Comparison of ENCODE assay signal across 25 cellular contexts in the genomic region with DNA sequence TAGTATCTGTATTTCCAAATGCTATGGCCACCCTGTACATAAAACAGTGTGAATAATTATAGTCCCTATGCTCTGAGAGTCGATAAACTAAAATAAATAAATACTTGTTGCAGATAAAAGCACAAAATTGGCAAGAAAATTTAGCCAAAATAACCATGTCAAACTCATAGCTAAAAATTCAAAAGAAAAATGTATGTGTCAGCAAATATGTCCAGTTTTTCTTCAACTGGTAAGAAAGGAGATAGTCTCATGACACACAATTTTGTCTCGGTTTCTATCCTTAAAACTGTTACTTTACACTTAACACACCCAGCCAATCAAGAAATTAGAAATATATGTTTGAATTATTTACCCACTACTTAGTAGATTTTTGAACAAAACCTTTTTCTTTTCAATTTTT.
DNase-seq lines count a peak whose midpoint lies in the region; ATAC-seq, FAIRE-seq and TF ChIP-seq lines count a peak whose summit lies in the region.
"Had no signal": no experiment of that assay in that cellular context is flagged by ENCODE, and none has a peak within 500 bp of the region (broad histone marks: within the 10 kb centered on the region; RNA-seq: fewer than 3 reads in every experiment).

No MANE protein-coding gene starts in this region.

- TF ChIP-seq RAD21 in HepG2 (CRISPR knock-in tag; IDR thresholded peaks at IDR 0.05) = no peak
- no peak for TF ChIP-seq RAD21 in K562 (CRISPR knock-in tag; conservative IDR thresholded peaks at IDR 0.05 in 1 of 2, IDR thresholded peaks at IDR 0.05 in 1 of 2)

- H3K9me3 ChIP-seq in HepG2 (ENCODE audit: low read length) (no peaks in the 10 kb centered on the region), right lobe of liver (no peaks in the 10 kb centered on the region), K562 (replicated peaks; ENCODE audit: control insufficient read depth, insufficient read depth, low read depth, low read length) (no peaks in the 10 kb centered on the region), smooth muscle cell (replicated peaks; ENCODE audit: low read depth) (no peaks in the 10 kb centered on the region)
- H3K9me3 ChIP-seq: BE2C, BLaER1 had no signal

- H3K79me2 ChIP-seq in HepG2 (ENCODE audit: insufficient read depth, low read length) (no peaks in the 10 kb centered on the region), K562 (ENCODE audit: control insufficient read depth, insufficient read depth, low read length) (no peaks in the 10 kb centered on the region), smooth muscle cell (ENCODE audit: low read depth) (no peaks in the 10 kb centered on the region)

- TF ChIP-seq POLR2A in HepG2 (IDR thresholded peaks at IDR 0.05; ENCODE audit: insufficient read depth in 1 of 2, low read depth in 2 of 2, low read length in 2 of 2) (no peak), right lobe of liver (IDR thresholded peaks at IDR 0.05) (no peak), K562 (conservative IDR thresholded peaks at IDR 0.05) (no peak)

- WGBS in HepG2 (ENCODE audit: low lambda C conversion rate) = 3% methylated on average over 2 of the region's 2 CpGs
- WGBS in right lobe of liver (ENCODE audit: insufficient coverage, low coverage, low lambda C conversion rate, missing lambda C conversion rate) = 37% methylated on average over 2 of the region's 2 CpGs
- WGBS in K562 (ENCODE audit: insufficient coverage, low coverage, missing lambda C conversion rate) = 0% methylated on average over 2 of the region's 2 CpGs
- WGBS in smooth muscle cell (ENCODE audit: low lambda C conversion rate) = 97% methylated on average over 2 of the region's 2 CpGs

- POLR2A ChIA-PET in HepG2 (lab: Yijun Ruan, JAX) (no interaction called here), K562 (lab: Yijun Ruan, JAX) (no interaction called here)

- H3K27ac ChIP-seq in HepG2 (ENCODE audit: extremely low read length, insufficient read depth, low read length) = no peak overlapping the region
- H3K27ac ChIP-seq in right lobe of liver = no peak overlapping the region
- no peak overlapping the region for H3K27ac ChIP-seq in K562 (ENCODE audit: extremely low read depth, low read depth, low read length)
- H3K27ac ChIP-seq in smooth muscle cell (ENCODE audit: low read depth) = peak overlapping the region; percentile 69
- H3K27ac ChIP-seq: 22Rv1, BLaER1 had no signal

- peaks cover 5% of the 10 kb centered on the region for H3F3A ChIP-seq in smooth muscle cell (ENCODE audit: low read depth)

- H3K9ac ChIP-seq in HepG2 (ENCODE audit: insufficient read depth, low read depth, low read length) (no peak overlapping the region), K562 (ENCODE audit: insufficient read depth in 1 of 2, low read depth in 2 of 2, low read length in 2 of 2) (no peak overlapping the region), smooth muscle cell (ENCODE audit: low read depth) (no peak overlapping the region)
- H3K9ac ChIP-seq: BLaER1 had no signal

- CTCF ChIA-PET in HepG2 (lab: Yijun Ruan, JAX; ENCODE audit: low intra/inter-chr PET ratio, low total read pairs) = no interaction called here
- CTCF ChIA-PET in K562 (lab: Yijun Ruan, JAX; ENCODE audit: low intra/inter-chr PET ratio) = no interaction called here

- H3K27me3 ChIP-seq in HepG2 (ENCODE audit: control insufficient read depth in 1 of 2, insufficient read depth in 2 of 2, low read length in 2 of 2) = no peaks in the 10 kb centered on the region
- no peaks in the 10 kb centered on the region for H3K27me3 ChIP-seq in right lobe of liver
- H3K27me3 ChIP-seq in K562 (ENCODE audit: control insufficient read depth in 2 of 2, insufficient read depth in 2 of 2, low read length in 2 of 2) = no peaks in the 10 kb centered on the region
- no peaks in the 10 kb centered on the region for H3K27me3 ChIP-seq in smooth muscle cell (ENCODE audit: low read depth)
- H3K27me3 ChIP-seq: BE2C, BLaER1 had no signal

- ATAC-seq in HepG2 (no peak), right lobe of liver (no peak), K562 (no peak), HG02938 (IDR thresholded peaks at IDR 0.05; ENCODE audit: unreplicated experiment) (no peak)
- ATAC-seq: GM12878 had no signal

- no peak overlapping the region for H3K4me2 ChIP-seq in HepG2 (ENCODE audit: low read depth, low read length)
- H3K4me2 ChIP-seq in K562 (ENCODE audit: insufficient read depth, low read length) = no peak overlapping the region
- H3K4me2 ChIP-seq in smooth muscle cell = no peak overlapping the region
- H3K4me2 ChIP-seq: BLaER1 had no signal

- no peaks in the 10 kb centered on the region for H3K4me1 ChIP-seq in HepG2 (ENCODE audit: insufficient read depth, low read length)
- peaks cover 0 to 10% (median 3%) of the 10 kb centered on the region in 4 donors for H3K4me1 ChIP-seq in right lobe of liver
- no peaks in the 10 kb centered on the region for H3K4me1 ChIP-seq in K562 (replicated peaks in 1 of 2; ENCODE audit: control insufficient read depth in 2 of 2, insufficient read depth in 2 of 2, low read length in 2 of 2)
- no peaks in the 10 kb centered on the region for H3K4me1 ChIP-seq in smooth muscle cell (ENCODE audit: low read depth)
- H3K4me1 ChIP-seq: BE2C, BLaER1 had no signal

- intact Hi-C loops in HepG2 (cut with micrococcal nuclease; ENCODE audit: unreplicated experiment) = no loop called here
- intact Hi-C loops in right lobe of liver (cut with DNase I) = no loop called here
- intact Hi-C loops in K562 (cut with micrococcal nuclease) = no loop called here

- DNase-seq in HepG2 (ENCODE audit: low spot score) (no peak), right lobe of liver (no peak), K562 (ENCODE audit: extremely low read depth in 1 of 4, low spot score in 3 of 4) (no peak), smooth muscle cell (lab: John Stamatoyannopoulos, UW; ENCODE audit: unreplicated experiment) (no peak), occipital lobe (lab: John Stamatoyannopoulos, UW) (no peak)
- DNase-seq: ACHN; BE2C; C1 segment of cervical spinal cord; CD4-positive, alpha-beta memory T cell; CD4-positive, CD25-positive, alpha-beta regulatory T cell; CD8-positive, alpha-beta memory T cell; COR-L47; DMS 273 treated with DMSO at 0.1 percent for 48 hours; DMS153; DMS53; DMS79; DND-41; EL; GDM1 had no signal

- TF ChIP-seq EP300 in HepG2 (IDR thresholded peaks at IDR 0.05; ENCODE audit: low read depth in 2 of 2, low read length in 2 of 2) (no peak), HepG2 (CRISPR knock-in tag; IDR thresholded peaks at IDR 0.05; ENCODE audit: borderline replicate concordance) (no peak), K562 (IDR thresholded peaks at IDR 0.05; ENCODE audit: low read length) (no peak)

- H3K36me3 ChIP-seq in HepG2 (replicated peaks in 1 of 2; ENCODE audit: control insufficient read depth in 1 of 2, insufficient read depth in 2 of 2, low read length in 2 of 2) (no peaks in the 10 kb centered on the region), right lobe of liver (no peaks in the 10 kb centered on the region), K562 (ENCODE audit: control insufficient read depth, insufficient read depth, low read length) (no peaks in the 10 kb centered on the region), smooth muscle cell (ENCODE audit: low read depth) (peaks cover 5% of the 10 kb centered on the region)
- H3K36me3 ChIP-seq: BE2C, BLaER1 had no signal

- FAIRE-seq in HepG2 (lab: Jason Lieb, UNC) = no peak
- FAIRE-seq in K562 (lab: Jason Lieb, UNC) = no peak
- FAIRE-seq: GM12878, GM12892, GM18507 had no signal

- in situ Hi-C loops in HepG2 (cut with HindIII; ENCODE audit: extremely low pct_ligation_motif_present, low pct_unique_long_range_greater_than_20kb) (no loop called here), K562 (cut with MboI) (no loop called here)

- no peaks in the 10 kb centered on the region for H3K9me1 ChIP-seq in K562 (ENCODE audit: control insufficient read depth, insufficient read depth, low read length)

- BruUV-seq in HepG2 (replicated peaks; lab: Mats Ljungman, UMichigan) = no TSS peak
- no TSS peak for BruUV-seq in K562 (replicated peaks; lab: Mats Ljungman, UMichigan)

- no peak overlapping the region for H2AFZ ChIP-seq in HepG2 (ENCODE audit: low read length)
- no peak overlapping the region for H2AFZ ChIP-seq in K562 (ENCODE audit: low read depth, low read length)
- no peak overlapping the region for H2AFZ ChIP-seq in smooth muscle cell (ENCODE audit: low read depth)

- TF ChIP-seq CTCF in HepG2 (CRISPR knock-in tag; IDR thresholded peaks at IDR 0.05) = no peak
- TF ChIP-seq CTCF in right lobe of liver (IDR thresholded peaks at IDR 0.05) = no peak
- TF ChIP-seq CTCF in K562 (IDR thresholded peaks at IDR 0.05 in 2 of 3, conservative IDR thresholded peaks at IDR 0.05 in 1 of 3; ENCODE audit: insufficient read depth in 2 of 3, low read depth in 1 of 3, low read length in 3 of 3) = no peak
- TF ChIP-seq CTCF in smooth muscle cell (IDR thresholded peaks at IDR 0.05; ENCODE audit: borderline replicate concordance, insufficient read depth, poor library complexity, severe bottlenecking) = no peak

- H4K20me1 ChIP-seq in HepG2 (ENCODE audit: insufficient read depth, low read length) (no peaks in the 10 kb centered on the region), K562 (replicated peaks; ENCODE audit: control insufficient read depth, insufficient read depth, low read length) (no peaks in the 10 kb centered on the region), smooth muscle cell (ENCODE audit: low read depth) (no peaks in the 10 kb centered on the region)
- H4K20me1 ChIP-seq: BLaER1 had no signal

- H3K4me3 ChIP-seq in HepG2 (replicated peaks in 1 of 3; ENCODE audit: insufficient read depth in 1 of 3, low read depth in 2 of 3, low read length in 3 of 3) (no peak overlapping the region), right lobe of liver (no peak overlapping the region), K562 (no peak overlapping the region), smooth muscle cell (no peak overlapping the region)
- H3K4me3 ChIP-seq: BLaER1, GM12878 had no signal

TF ChIP-seq in HepG2, 621 proteins besides CTCF, POLR2A, EP300 and RAD21 (continues in another document):
- no peak for TF ChIP-seq SMC3 (IDR thresholded peaks at IDR 0.05; ENCODE audit: low read length)
- no peak for TF ChIP-seq MTA1 (CRISPR knock-in tag; IDR thresholded peaks at IDR 0.05; ENCODE audit: borderline replicate concordance)
- no peak for TF ChIP-seq PCBP1 (IDR thresholded peaks at IDR 0.05; ENCODE audit: borderline replicate concordance, low read depth, low read length)
- no peak for TF ChIP-seq ZKSCAN8 (CRISPR knock-in tag; IDR thresholded peaks at IDR 0.05; ENCODE audit: borderline replicate concordance)
- peak; percentile 96 for TF ChIP-seq MAFF (IDR thresholded peaks at IDR 0.05; ENCODE audit: low read depth, low read length)
- no peak for TF ChIP-seq NFATC3 (CRISPR knock-in tag; IDR thresholded peaks at IDR 0.05)

TF ChIP-seq in K562, 482 proteins besides CTCF, POLR2A, EP300 and RAD21 (continues in another document):
- peak; percentile 65 for TF ChIP-seq ZNF316 (IDR thresholded peaks at IDR 0.05)
- TF ChIP-seq FOXA3 (CRISPR knock-in tag; conservative IDR thresholded peaks at IDR 0.05 in 1 of 2, IDR thresholded peaks at IDR 0.05 in 1 of 2) = no peak
- TF ChIP-seq NBN (IDR thresholded peaks at IDR 0.05; ENCODE audit: low read depth) = no peak
- TF ChIP-seq TRIM28 (IDR thresholded peaks at IDR 0.05) = no peak
- no peak for TF ChIP-seq KLF1 (tag; IDR thresholded peaks at IDR 0.05)
- TF ChIP-seq NFXL1 (CRISPR knock-in tag; IDR thresholded peaks at IDR 0.05) = no peak
- no peak for TF ChIP-seq NEUROD1 (IDR thresholded peaks at IDR 0.05; ENCODE audit: borderline replicate concordance, low read depth, low read length, partially characterized antibody)
- no peak for TF ChIP-seq MCM5 (IDR thresholded peaks at IDR 0.05; ENCODE audit: low read depth)

Comparison
In these comparisons a context has a peak if more than half of its experiments do, and no peak if none do; other contexts are left out.
1. Of the 241 proteins assayed by ChIP-seq in both HepG2 and K562: peak only in HepG2: none; only in K562: MAFG; in both: MAFF and MAFK; in neither: 238.